Comparison of ENCODE assay signal across 26 cellular contexts in genomic region chr14:105534586-105534985, GRCh38.
"Had no signal": no experiment of that assay in that cellular context is flagged by ENCODE, and none has a peak within 500 bp of the region (broad histone marks: within the 10 kb centered on the region; RNA-seq: fewer than 3 reads in every experiment).

No MANE protein-coding gene starts in this region.

- H3K4me1 ChIP-seq: SJSA1 had no signal

- H3K27ac ChIP-seq: brain microvascular endothelial cell, SJSA1 had no signal

- H3K9me3 ChIP-seq: MG63, SJSA1 had no signal

- H3K27me3 ChIP-seq: brain microvascular endothelial cell, MG63 had no signal

- ATAC-seq: activated CD8-positive, alpha-beta T cell treated with anti-CD3 and anti-CD28 coated beads for 36 hours; activated T-cell treated with anti-CD3 and anti-CD28 coated beads, Interleukin-2, amount 50 U/mL, for 72 hours; activated T-helper 17 cell treated with anti-CD3 and anti-CD28 coated beads, Interleukin-2, amount 50 U/mL, for 72 hours; Panc1 had no signal

- H3K36me3 ChIP-seq: brain microvascular endothelial cell, MG63, SJSA1 had no signal

- DNase-seq: activated CD4-positive, alpha-beta T cell treated with anti-CD3 and anti-CD28 coated beads, Interleukin-2, amount 10 ng/mL, durations not matched to agents 24 days and 14 days; activated CD4-positive, alpha-beta T cell treated with anti-CD3 and anti-CD28 coated beads, Interleukin-2, amount 50 U/mL, for 4 hours; activated CD8-positive, alpha-beta T cell treated with anti-CD3 and anti-CD28 coated beads for 36 hours; activated effector memory CD4-positive, alpha-beta T cell treated with anti-CD3 and anti-CD28 coated beads, Interleukin-2, amount 50 U/mL, for 16 hours; activated naive CD4-positive, alpha-beta T cell; activated naive CD4-positive, alpha-beta T cell treated with anti-CD3 and anti-CD28 coated beads, Interleukin-2, amount 50 U/mL, for 16 hours; activated naive CD8-positive, alpha-beta T cell treated with anti-CD3 and anti-CD28 coated beads for 36 hours; activated T-cell treated with anti-CD3 and anti-CD28 coated beads, Interleukin-2, amount 50 U/mL, for 1 hour; activated T-cell treated with anti-CD3 and anti-CD28 coated beads, Interleukin-2, amount 50 U/mL, for 72 hours; amniotic stem cell; brain microvascular endothelial cell; Karpas-422; KBM-7; MG63; NCI-H1048; NCI-H1105 treated with DMSO at 0.1 percent for 48 hours; NCI-H1436; NCI-H1694; NCI-H1930; NCI-H2081 treated with DMSO at 0.1 percent for 48 hours; NCI-H226; NCI-H524 treated with DMSO at 0.1 percent for 48 hours; SHP77 treated with DMSO at 0.1 percent for 48 hours had no signal

- H3K4me3 ChIP-seq: MG63, SJSA1 had no signal
